In the genomic region with DNA sequence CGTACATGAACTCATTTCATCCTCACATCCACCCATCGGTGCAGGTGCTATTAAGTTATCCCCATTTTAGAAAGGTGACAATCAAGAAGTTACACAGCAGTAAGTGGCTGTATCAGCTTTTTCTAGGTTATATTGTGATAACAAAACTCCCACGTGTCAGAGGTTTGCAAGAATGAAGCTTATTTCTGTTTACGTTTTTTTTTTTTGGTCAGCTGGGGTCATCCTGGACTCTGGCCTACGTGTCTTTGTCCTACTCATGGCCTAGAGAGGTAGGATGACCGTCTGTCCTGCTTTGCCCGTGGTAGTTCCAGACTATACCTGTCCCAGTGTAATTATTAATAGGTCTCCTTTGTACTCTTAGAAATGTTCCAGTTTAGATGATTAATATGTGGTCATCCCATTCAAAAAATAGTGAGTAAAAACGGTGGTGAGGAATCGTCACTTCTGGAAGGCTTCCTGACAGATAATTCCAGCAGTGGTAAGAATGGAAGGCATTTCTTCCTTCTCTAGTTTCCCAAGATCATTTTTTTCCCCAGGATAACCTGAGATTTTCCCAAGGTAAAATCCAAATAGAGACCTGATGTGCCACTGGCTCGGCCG, we compare ENCODE assay signal across 14 cellular contexts.
"Had no signal": no experiment of that assay in that cellular context is flagged by ENCODE, and none has a peak within 500 bp of the region (broad histone marks: within the 10 kb centered on the region; RNA-seq: fewer than 3 reads in every experiment).

No MANE protein-coding gene starts in this region.

- H3K36me3 ChIP-seq: esophagus squamous epithelium, neutrophil, thyroid gland had no signal

- H3K4me3 ChIP-seq: esophagus squamous epithelium, thyroid gland had no signal

- DNase-seq: activated CD4-positive, alpha-beta T cell treated with anti-CD3 and anti-CD28 coated beads, Interleukin-2, amount 10 ng/mL, durations not matched to agents 24 days and 14 days; activated CD8-positive, alpha-beta T cell treated with anti-CD3 and anti-CD28 coated beads for 36 hours; activated naive CD4-positive, alpha-beta T cell treated with Interleukin-2 at 50 U/mL for 16 hours; activated naive CD8-positive, alpha-beta T cell treated with anti-CD3 and anti-CD28 coated beads, Interleukin-2, amount 10 ng/mL, durations not matched to agents 7 days and 5 days; activated T-cell treated with anti-CD3 and anti-CD28 coated beads, Interleukin-2, amount 50 U/mL, for 1 hour; effector CD8-positive, alpha-beta T cell; esophagus squamous epithelium; natural killer cell; stimulated activated naive CD4-positive, alpha-beta T cell treated with Interleukin-2 at 50 U/mL for 16 hours; T1000; thyroid gland had no signal

- H3K4me1 ChIP-seq: parathyroid adenoma had no signal

- FAIRE-seq: urothelium cell line had no signal

- H3K79me2 ChIP-seq: parathyroid adenoma had no signal

- H3K9ac ChIP-seq: parathyroid adenoma had no signal

- H2AFZ ChIP-seq: parathyroid adenoma had no signal

- H3K9me3 ChIP-seq: esophagus squamous epithelium, neutrophil, thyroid gland had no signal

- H3K27me3 ChIP-seq: esophagus squamous epithelium, neutrophil, thyroid gland had no signal

- H3K27ac ChIP-seq: neutrophil, parathyroid adenoma had no signal
